ENCODE assay signal across 14 cellular contexts in genomic region chr17:40909755-40910154, GRCh38. TPM values are rescaled to one million over a fixed set of nuclear protein-coding genes. Genes with fewer than 3 reads are reported as not detected.
A peak's percentile ranks its signal among the peaks of the same experiment; 100 is the strongest.
DNase-seq lines count a peak whose midpoint lies in the region; ATAC-seq, FAIRE-seq and TF ChIP-seq lines count a peak whose summit lies in the region.
"Had no signal": no experiment of that assay in that cellular context is flagged by ENCODE, and none has a peak within 500 bp of the region (broad histone marks: within the 10 kb centered on the region; RNA-seq: fewer than 3 reads in every experiment).

No MANE protein-coding gene starts in this region.

- H3K4me3 ChIP-seq in SJSA1 (no peak overlapping the region), fibroblast of pulmonary artery (replicated peaks; ENCODE audit: low read depth, low read length) (no peak overlapping the region), smooth muscle cell (peak overlapping the region; percentile 9)
- H3K4me3 ChIP-seq: pancreas had no signal

- 39% methylated on average over 4 of the region's 4 CpGs for WGBS in smooth muscle cell (ENCODE audit: low lambda C conversion rate)

- no peaks in the 10 kb centered on the region for H3K36me3 ChIP-seq in SJSA1
- H3K36me3 ChIP-seq in smooth muscle cell (ENCODE audit: low read depth) = no peaks in the 10 kb centered on the region
- H3K36me3 ChIP-seq: pancreas had no signal

- H3K27me3 ChIP-seq in SJSA1 (replicated peaks) (no peaks in the 10 kb centered on the region), smooth muscle cell (ENCODE audit: low read depth) (no peaks in the 10 kb centered on the region)

- peak overlapping the region; percentile 72 for H3K9ac ChIP-seq in smooth muscle cell (ENCODE audit: low read depth)

- intact Hi-C loops in left ventricle myocardium superior (cut with micrococcal nuclease) = loop anchor here (10.0 kb wide), 1 partner anchor 745 kb away; no protein-coding TSS in a partner anchor

- FAIRE-seq in HTR-8/SVneo (lab: Jason Lieb, UNC) = no peak

- no peak overlapping the region for H2AFZ ChIP-seq in smooth muscle cell (ENCODE audit: low read depth)

- H4K20me1 ChIP-seq in smooth muscle cell (ENCODE audit: low read depth) = no peaks in the 10 kb centered on the region

- peak overlapping the region; percentile 77 for H3K4me2 ChIP-seq in smooth muscle cell

- DNase-seq in H4 (ENCODE audit: low spot score) (peak; percentile 15), SJSA1 (ENCODE audit: low read depth in 1 of 2, low spot score in 2 of 2) (no peak), fibroblast of pulmonary artery (ENCODE audit: low read depth) (peak; percentile 74), smooth muscle cell (lab: John Stamatoyannopoulos, UW; ENCODE audit: unreplicated experiment) (no peak), left ventricle myocardium superior (no peak), ureter (ENCODE audit: low spot score) (no peak), HTR-8/SVneo (ENCODE audit: insufficient read length, low spot score) (no peak)
- DNase-seq: NCI-H524 treated with DMSO at 0.1 percent for 48 hours had no signal

- H3K9me3 ChIP-seq in SJSA1 (replicated peaks) = no peaks in the 10 kb centered on the region
- H3K9me3 ChIP-seq in smooth muscle cell (replicated peaks; ENCODE audit: low read depth) = no peaks in the 10 kb centered on the region
- H3K9me3 ChIP-seq: pancreas had no signal

- TF ChIP-seq CTCF in fibroblast of pulmonary artery (IDR thresholded peaks at IDR 0.05; ENCODE audit: low read length, missing control alignments) = no peak
- no peak for TF ChIP-seq CTCF in smooth muscle cell (IDR thresholded peaks at IDR 0.05; ENCODE audit: borderline replicate concordance, insufficient read depth, poor library complexity, severe bottlenecking)

- no peak for ATAC-seq in left ventricle myocardium superior
- ATAC-seq in GM21717 (IDR thresholded peaks at IDR 0.05; ENCODE audit: unreplicated experiment) = no peak

- H3K4me1 ChIP-seq in SJSA1 (replicated peaks) (peaks cover 22% of the 10 kb centered on the region), smooth muscle cell (ENCODE audit: low read depth) (peaks cover 21% of the 10 kb centered on the region)
- H3K4me1 ChIP-seq: pancreas had no signal

- peaks cover 11% of the 10 kb centered on the region for H3F3A ChIP-seq in smooth muscle cell (ENCODE audit: low read depth)

- H3K79me2 ChIP-seq in smooth muscle cell (ENCODE audit: low read depth) = no peaks in the 10 kb centered on the region

- peak overlapping the region; percentile 51 for H3K27ac ChIP-seq in SJSA1
- peak overlapping the region; percentile 92 for H3K27ac ChIP-seq in smooth muscle cell (ENCODE audit: low read depth)

RNA-seq across cellular contexts. Expression of gene KRT20, which starts 24.7 kb away (rescaled TPM):
- total RNA-seq in H4 (2014; rRNA removed; shearing (Covaris generic)) = not detected in 2 replicates
- not detected in 2 replicates for total RNA-seq in SJSA1 (2014; rRNA removed; shearing (Covaris generic))
- total RNA-seq in smooth muscle cell (not detected in 2 replicates), left ventricle myocardium superior (not detected), ureter (4.7 TPM)
- not detected in 2 replicates for polyA plus RNA-seq in smooth muscle cell
- total RNA-seq: dermis blood vessel endothelial cell had no signal
- polyA plus RNA-seq: IgD-negative memory B cell, immature natural killer cell had no signal

RNA-seq across cellular contexts. Expression of gene KRT23, which starts 27.7 kb away (rescaled TPM):
- not detected in 2 replicates for total RNA-seq in H4 (2014; rRNA removed; shearing (Covaris generic))
- total RNA-seq in SJSA1 (2014; rRNA removed; shearing (Covaris generic)) = not detected in 2 replicates
- total RNA-seq in smooth muscle cell = 39.7 and 46.3 TPM in 2 replicates
- polyA plus RNA-seq in smooth muscle cell = 4.5 and 14.4 TPM in 2 replicates
- total RNA-seq in left ventricle myocardium superior = not detected
- total RNA-seq in ureter = 3.9 TPM
- total RNA-seq: activated T-cell treated with anti-CD3 and anti-CD28 coated beads, Interleukin-2, amount 50 U/mL, for 4 hours had no signal
- polyA plus RNA-seq: IgD-negative memory B cell, immature natural killer cell had no signal

RNA-seq across cellular contexts. Expression of gene KRT12, which starts 42.7 kb away (rescaled TPM):
- total RNA-seq in H4 (2014; rRNA removed; shearing (Covaris generic)) = not detected in 2 replicates
- total RNA-seq in SJSA1 (2014; rRNA removed; shearing (Covaris generic)) = not detected in 2 replicates
- total RNA-seq in smooth muscle cell = not detected in 2 replicates
- not detected in 2 replicates for polyA plus RNA-seq in smooth muscle cell
- not detected for total RNA-seq in left ventricle myocardium superior
- total RNA-seq in ureter = not detected
- total RNA-seq: activated T-cell treated with anti-CD3 and anti-CD28 coated beads, Interleukin-2, amount 50 U/mL, for 4 hours; dermis blood vessel endothelial cell; pancreas had no signal
- polyA plus RNA-seq: IgD-negative memory B cell, immature natural killer cell, pancreas had no signal

RNA-seq across cellular contexts. Expression of gene KRT39, which starts 57.0 kb away (rescaled TPM):
- total RNA-seq in H4 (2014; rRNA removed; shearing (Covaris generic)) = 0.18 TPM in 1 of 2 replicates, not detected in the other
- not detected in 2 replicates for total RNA-seq in SJSA1 (2014; rRNA removed; shearing (Covaris generic))
- not detected in 2 replicates for total RNA-seq in smooth muscle cell
- polyA plus RNA-seq in smooth muscle cell = not detected in 2 replicates
- not detected for total RNA-seq in left ventricle myocardium superior
- not detected for total RNA-seq in ureter
- total RNA-seq: activated T-cell treated with anti-CD3 and anti-CD28 coated beads, Interleukin-2, amount 50 U/mL, for 4 hours; dermis blood vessel endothelial cell; pancreas had no signal
- polyA plus RNA-seq: IgD-negative memory B cell, immature natural killer cell, pancreas had no signal

Comparison
In these comparisons a context has a peak if more than half of its experiments do, and no peak if none do; other contexts are left out.
1. DNase-seq: peak in H4 (single experiment) and fibroblast of pulmonary artery (single experiment); none in SJSA1 (0 of 2), smooth muscle cell (single experiment), left ventricle myocardium superior (single experiment), ureter (single experiment) and HTR-8/SVneo (single experiment).